In genomic region chr14:24442240-24443052, GRCh38 we compare ENCODE assay signal across 8 cellular contexts. TPM values are rescaled to one million over a fixed set of nuclear protein-coding genes. Genes with fewer than 3 reads are reported as not detected.
DNase-seq lines count a peak whose midpoint lies in the region; ATAC-seq and TF ChIP-seq lines count a peak whose summit lies in the region.

A gene with protein sequence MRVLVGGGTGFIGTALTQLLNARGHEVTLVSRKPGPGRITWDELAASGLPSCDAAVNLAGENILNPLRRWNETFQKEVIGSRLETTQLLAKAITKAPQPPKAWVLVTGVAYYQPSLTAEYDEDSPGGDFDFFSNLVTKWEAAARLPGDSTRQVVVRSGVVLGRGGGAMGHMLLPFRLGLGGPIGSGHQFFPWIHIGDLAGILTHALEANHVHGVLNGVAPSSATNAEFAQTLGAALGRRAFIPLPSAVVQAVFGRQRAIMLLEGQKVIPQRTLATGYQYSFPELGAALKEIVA (minus strand): TSS chr14:24442776. CDS start chr14:24442769, 7 bp downstream.

- no peak for TF ChIP-seq CTCF in KMS-11 (conservative IDR thresholded peaks at IDR 0.05; ENCODE audit: low read depth, low read length)
- TF ChIP-seq CTCF in Peyer's patch (IDR thresholded peaks at IDR 0.05): peak in 2 of 6 experiments; percentile 9 to 13
- TF ChIP-seq CTCF in esophagus muscularis mucosa (IDR thresholded peaks at IDR 0.05): peak in 2 of 3 experiments; percentile 3 to 23

- H3K36me3 ChIP-seq in KMS-11 (ENCODE audit: insufficient read depth) (no peaks in the 10 kb centered on the region), Peyer's patch (peaks cover 0 to 38% (median 0%) of the 10 kb centered on the region in 3 donors), esophagus muscularis mucosa (peaks cover 23 to 39% (median 33%) of the 10 kb centered on the region in 4 donors), muscle layer of duodenum (ENCODE audit: control insufficient read depth in 1 of 2, insufficient read depth in 2 of 2, low read length in 2 of 2) (peaks cover 32 to 38% of the 10 kb centered on the region in 2 donors)

- H3K9ac ChIP-seq in KMS-11: peak within 1 kb of the TSS; percentile 79

- no peaks in the 10 kb centered on the region; the same call in 1 of the 2 replicates for H3K79me2 ChIP-seq in KMS-11 (ENCODE audit: insufficient read depth, low read depth)

- H3K27ac ChIP-seq in KMS-11 (peak within 1 kb of the TSS; percentile 68), Peyer's patch (peak within 1 kb of the TSS; percentile 92 to 100 (median 95)), esophagus muscularis mucosa (replicated peaks in 1 of 4) (peak within 1 kb of the TSS; percentile 90 to 100 (median 98)), muscle layer of duodenum (ENCODE audit: low read length) (peak within 1 kb of the TSS; percentile 99)

- peak; percentile 100 for DNase-seq in DMS79 (lab: John Stamatoyannopoulos, UW)
- peak; percentile 94 to 99 (median 95) for DNase-seq in Peyer's patch
- peak; percentile 95 to 96 for DNase-seq in activated T-cell treated with anti-CD3 and anti-CD28 coated beads, Interleukin-2, amount 50 U/mL, for 48 hours
- DNase-seq in esophagus muscularis mucosa (ENCODE audit: extremely low spot score): peak; percentile 99
- peak; percentile 95 to 98 for DNase-seq in stimulated activated CD8-positive, alpha-beta memory T cell treated with anti-CD3 and anti-CD28 coated beads, Interleukin-7, amount 100 ng/mL, for 4 hours (ENCODE audit: low read depth in 2 of 2)

- H3K27me3 ChIP-seq in KMS-11 (ENCODE audit: insufficient read depth, low read depth) (no peaks in the 10 kb centered on the region), Peyer's patch (no peaks in the 10 kb centered on the region), esophagus muscularis mucosa (no peaks in the 10 kb centered on the region), muscle layer of duodenum (ENCODE audit: low read depth, low read length) (no peaks in the 10 kb centered on the region)

- ATAC-seq in GM21737 (IDR thresholded peaks at IDR 0.05; ENCODE audit: unreplicated experiment): peak; percentile 88

- H4K20me1 ChIP-seq in KMS-11 (ENCODE audit: insufficient read depth): no peaks in the 10 kb centered on the region

- no peaks in the 10 kb centered on the region for H3K9me3 ChIP-seq in Peyer's patch
- no peaks in the 10 kb centered on the region for H3K9me3 ChIP-seq in esophagus muscularis mucosa
- H3K9me3 ChIP-seq in muscle layer of duodenum (ENCODE audit: control insufficient read depth in 1 of 2, low read length in 2 of 2): no peaks in the 10 kb centered on the region

- peak within 1 kb of the TSS; percentile 68 for H3K4me2 ChIP-seq in KMS-11

- under 1% methylated on average over 41 of the region's 52 CpGs for WGBS in esophagus muscularis mucosa

- H3K4me1 ChIP-seq in KMS-11 (ENCODE audit: low read depth, poor library complexity, severe bottlenecking): peaks cover 12% of the 10 kb centered on the region
- H3K4me1 ChIP-seq in Peyer's patch: peaks cover under 1 to 24% (median 5%) of the 10 kb centered on the region in 4 donors
- peaks cover 40 to 47% (median 41%) of the 10 kb centered on the region in 4 donors for H3K4me1 ChIP-seq in esophagus muscularis mucosa
- peaks cover 8 to 33% of the 10 kb centered on the region in 2 donors for H3K4me1 ChIP-seq in muscle layer of duodenum (ENCODE audit: control insufficient read depth in 1 of 2, insufficient read depth in 2 of 2, low read length in 2 of 2)

- no peak for TF ChIP-seq EP300 in esophagus muscularis mucosa (IDR thresholded peaks at IDR 0.05)

- H2AFZ ChIP-seq in KMS-11 (ENCODE audit: low read depth): peak within 1 kb of the TSS; percentile 75

- TF ChIP-seq POLR2A in Peyer's patch (IDR thresholded peaks at IDR 0.05) (peak; percentile 78 to 94), esophagus muscularis mucosa (IDR thresholded peaks at IDR 0.05; ENCODE audit: low read depth) (peak; percentile 20)

- intact Hi-C loops in esophagus muscularis mucosa (cut with DNase I): loop anchor here (5.0 to 10.0 kb wide), 2 partner anchors 200 to 1138 kb away; partner anchors contain the start of genes BCL2L2, PPP1R3E and TINF2

- H3K4me3 ChIP-seq in KMS-11 (IDR thresholded peaks at IDR 0.05; ENCODE audit: insufficient read depth, low read depth, low read length): no peak within 1 kb of the TSS
- H3K4me3 ChIP-seq in Peyer's patch: peak within 1 kb of the TSS; percentile 53 to 79 (median 66)
- H3K4me3 ChIP-seq in esophagus muscularis mucosa: peak within 1 kb of the TSS; percentile 64 to 83 (median 70)
- H3K4me3 ChIP-seq in muscle layer of duodenum (ENCODE audit: low read depth in 1 of 2, low read length in 2 of 2): peak within 1 kb of the TSS; percentile 71 to 88

RNA-seq across cellular contexts. Expression of the gene that starts here (rescaled TPM):
- total RNA-seq in Peyer's patch (10 to 100 TPM; 25.7 to 98.2 (median 48.9) TPM), esophagus muscularis mucosa (10 to 100 TPM; 23.9 to 48.6 (median 33.5) TPM)
